ENCODE assay signal across 1 cellular context in genomic region chr4:113684534-113685091, GRCh38.
TF ChIP-seq lines count a peak whose summit lies in the region.

No MANE protein-coding gene starts in this region.

TF ChIP-seq in HepG2, 621 proteins besides CTCF, POLR2A, EP300 and RAD21 (continued from another document and continues in another):
- no peak for TF ChIP-seq ZBTB4 (CRISPR knock-in tag; IDR thresholded peaks at IDR 0.05; ENCODE audit: borderline replicate concordance)
- peak; percentile 86 for TF ChIP-seq HNF4A (CRISPR knock-in tag; IDR thresholded peaks at IDR 0.05)
- TF ChIP-seq ZNF17 (CRISPR knock-in tag; IDR thresholded peaks at IDR 0.05) = no peak
- TF ChIP-seq RFX5 (IDR thresholded peaks at IDR 0.05; ENCODE audit: low read depth, low read length) = peak; percentile 92
- TF ChIP-seq ZSCAN21 (CRISPR knock-in tag; IDR thresholded peaks at IDR 0.05; ENCODE audit: borderline replicate concordance) = peak; percentile 100
- 0 out of 2 replicates have a peak, but pooled peaks have one; percentile 63 for TF ChIP-seq ZNF12 (CRISPR knock-in tag; IDR thresholded peaks at IDR 0.05)
- TF ChIP-seq TBL1XR1 (IDR thresholded peaks at IDR 0.05; ENCODE audit: borderline replicate concordance, low read length, partially characterized antibody) = no peak
- TF ChIP-seq HOXA3 (CRISPR knock-in tag; IDR thresholded peaks at IDR 0.05) = peak; percentile 43; the same call in 1 of the 2 replicates
- peak; percentile 64 for TF ChIP-seq FOXA3 (CRISPR knock-in tag; IDR thresholded peaks at IDR 0.05)
- peak; percentile 23; the same call in 1 of the 2 replicates for TF ChIP-seq FOSL2 (CRISPR knock-in tag; IDR thresholded peaks at IDR 0.05)
- peak; percentile 41; the same call in 1 of the 2 replicates for TF ChIP-seq FOXJ3 (CRISPR knock-in tag; IDR thresholded peaks at IDR 0.05; ENCODE audit: borderline replicate concordance)
- no peak for TF ChIP-seq HNRNPUL1 (IDR thresholded peaks at IDR 0.05; ENCODE audit: low read depth, low read length)
- TF ChIP-seq SNAI1 (CRISPR knock-in tag; IDR thresholded peaks at IDR 0.05; ENCODE audit: borderline replicate concordance) = no peak
- peak; percentile 59; the same call in 1 of the 2 replicates for TF ChIP-seq ZNF292 (CRISPR knock-in tag; IDR thresholded peaks at IDR 0.05; ENCODE audit: borderline replicate concordance, low read depth)
- no peak for TF ChIP-seq MAFG (CRISPR knock-in tag; IDR thresholded peaks at IDR 0.05)
- TF ChIP-seq ERF (CRISPR knock-in tag; IDR thresholded peaks at IDR 0.05) = no peak
- TF ChIP-seq ZFY (CRISPR knock-in tag; IDR thresholded peaks at IDR 0.05) = peak; percentile 59; the same call in 1 of the 2 replicates
- peak; percentile 54 for TF ChIP-seq XRCC5 (optimal IDR thresholded peaks at IDR 0.05; ENCODE audit: low read length)
- TF ChIP-seq ZSCAN9 (CRISPR knock-in tag; IDR thresholded peaks at IDR 0.05; ENCODE audit: borderline replicate concordance) = peak; percentile 91
- TF ChIP-seq MLX (CRISPR knock-in tag; IDR thresholded peaks at IDR 0.05) = no peak
- TF ChIP-seq ARNT2 (CRISPR knock-in tag; IDR thresholded peaks at IDR 0.05; ENCODE audit: low read depth) = no peak
- TF ChIP-seq ZNF800 (CRISPR knock-in tag; IDR thresholded peaks at IDR 0.05) = no peak
- TF ChIP-seq HDAC2 (CRISPR knock-in tag; IDR thresholded peaks at IDR 0.05) = peak; percentile 25; the same call in 1 of the 2 replicates
- peak; percentile 70 for TF ChIP-seq SALL1 (CRISPR knock-in tag; IDR thresholded peaks at IDR 0.05)
- TF ChIP-seq SKI (IDR thresholded peaks at IDR 0.05; ENCODE audit: partially characterized antibody) = peak; percentile 39
- no peak for TF ChIP-seq ATF3 (CRISPR knock-in tag; IDR thresholded peaks at IDR 0.05)
- peak; percentile 60 for TF ChIP-seq TEAD3 (CRISPR knock-in tag; optimal IDR thresholded peaks at IDR 0.05; ENCODE audit: borderline replicate concordance)
- no peak for TF ChIP-seq LBX2 (CRISPR knock-in tag; IDR thresholded peaks at IDR 0.05; ENCODE audit: borderline replicate concordance)
- no peak for TF ChIP-seq MTF2 (CRISPR knock-in tag; IDR thresholded peaks at IDR 0.05; ENCODE audit: borderline replicate concordance)
- no peak for TF ChIP-seq MAFK (conservative IDR thresholded peaks at IDR 0.05 in 1 of 2, IDR thresholded peaks at IDR 0.05 in 1 of 2; ENCODE audit: low read length in 2 of 2)
- peak; percentile 64 for TF ChIP-seq ZNF574 (CRISPR knock-in tag; IDR thresholded peaks at IDR 0.05)
- TF ChIP-seq TEAD2 (CRISPR knock-in tag; IDR thresholded peaks at IDR 0.05) = no peak
- peak; percentile 52 for TF ChIP-seq ARID5B (CRISPR knock-in tag; IDR thresholded peaks at IDR 0.05)
- peak; percentile 91 for TF ChIP-seq BCL6 (CRISPR knock-in tag; IDR thresholded peaks at IDR 0.05)
- 0 out of 2 replicates have a peak, but pooled peaks have one; percentile 12 for TF ChIP-seq SOX5 (CRISPR knock-in tag; IDR thresholded peaks at IDR 0.05; ENCODE audit: borderline replicate concordance)
- no peak for TF ChIP-seq ZNF18 (CRISPR knock-in tag; IDR thresholded peaks at IDR 0.05; ENCODE audit: insufficient replicate concordance)
- no peak for TF ChIP-seq ZNF781 (CRISPR knock-in tag; IDR thresholded peaks at IDR 0.05; ENCODE audit: borderline replicate concordance, not compliant biosample characterization)
- peak; percentile 50; the same call in 1 of the 2 replicates for TF ChIP-seq PAXIP1 (CRISPR knock-in tag; conservative IDR thresholded peaks at IDR 0.05)
- TF ChIP-seq DRAP1 (CRISPR knock-in tag; IDR thresholded peaks at IDR 0.05) = 0 out of 2 replicates have a peak, but pooled peaks have one; percentile 22
